21 cellular contexts compared by ENCODE assay signal in the genomic region with DNA sequence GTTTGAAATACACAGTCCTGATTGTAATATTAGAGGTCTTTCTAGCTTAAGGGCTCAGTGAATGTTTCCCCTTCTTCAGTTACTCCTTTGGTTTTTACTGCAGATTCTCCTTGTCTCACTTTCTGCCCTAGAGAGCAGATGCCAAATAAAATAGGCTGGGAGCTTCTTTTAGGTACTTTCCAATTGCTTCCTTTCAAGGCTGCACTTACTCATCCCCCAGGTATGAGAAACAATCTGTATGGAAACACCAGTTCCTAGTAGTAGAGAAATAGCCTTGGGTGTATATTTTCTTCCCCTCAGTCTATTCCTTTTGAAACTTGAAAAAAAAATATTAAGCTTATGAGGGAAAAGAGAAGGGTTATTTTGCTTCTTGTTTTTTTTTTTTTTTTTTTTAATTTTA.
"Had no signal": no experiment of that assay in that cellular context is flagged by ENCODE, and none has a peak within 500 bp of the region (broad histone marks: within the 10 kb centered on the region; RNA-seq: fewer than 3 reads in every experiment).

No MANE protein-coding gene starts in this region.

- H3K9me3 Mint-ChIP-seq: activated CD4-positive, alpha-beta memory T cell treated with anti-CD3 and anti-CD28 coated beads, Interleukin-2, amount 10 ng/mL, durations not matched to agents 7 days and 5 days; T-helper 1 cell treated with Interleukin-12 subunit alpha and Interleukin-12 subunit beta and Interleukin-4 antibody, amounts not matched to agents 30 μg/mL and 1 μg/mL, for 36 hours had no signal

- H3K27me3 ChIP-seq: adrenal gland, ovary, sigmoid colon, spleen, stomach, upper lobe of right lung had no signal

- H3K36me3 Mint-ChIP-seq: naive B cell had no signal

- DNase-seq: activated CD4-positive, alpha-beta memory T cell treated with anti-CD3 and anti-CD28 coated beads, Interleukin-2, amount 10 ng/mL, durations not matched to agents 7 days and 5 days; activated CD4-positive, alpha-beta T cell treated with anti-CD3 and anti-CD28 coated beads for 4 hours; activated naive CD4-positive, alpha-beta T cell treated with anti-CD3 and anti-CD28 coated beads, Interleukin-2, amount 50 U/mL, for 16 hours; activated T-cell treated with anti-CD3 and anti-CD28 coated beads, Interleukin-2, amount 50 U/mL, for 24 hours; adrenal gland; central memory CD4-positive, alpha-beta T cell; cortex of kidney; effector CD8-positive, alpha-beta T cell; foreskin melanocyte; naive B cell; ovary; sigmoid colon; spleen; stimulated activated CD4-positive, alpha-beta T cell treated with anti-CD3 and anti-CD28 coated beads, Interleukin-1b, Interleukin-23, amount 100 ng/mL, for 48 hours; stomach; upper lobe of right lung; WERI-Rb-1 had no signal

- H3K27me3 Mint-ChIP-seq: activated CD4-positive, alpha-beta memory T cell treated with anti-CD3 and anti-CD28 coated beads, Interleukin-2, amount 10 ng/mL, durations not matched to agents 7 days and 5 days; activated T-cell treated with anti-CD3 and anti-CD28 coated beads, Interleukin-2, amount 50 U/mL, for 24 hours had no signal

- H3K27ac ChIP-seq: adrenal gland, ovary, sigmoid colon, spleen, stomach, thoracic aorta, upper lobe of right lung, WERI-Rb-1 had no signal

- H3K9me3 ChIP-seq: adrenal gland, ovary, sigmoid colon, spleen, stomach, thoracic aorta, upper lobe of right lung had no signal

- H3K27ac Mint-ChIP-seq: activated CD4-positive, alpha-beta memory T cell treated with anti-CD3 and anti-CD28 coated beads, Interleukin-2, amount 10 ng/mL, durations not matched to agents 7 days and 5 days; activated T-cell treated with anti-CD3 and anti-CD28 coated beads, Interleukin-2, amount 50 U/mL, for 24 hours; naive B cell; T-helper 1 cell treated with Interleukin-12 subunit alpha and Interleukin-12 subunit beta and Interleukin-4 antibody, amounts not matched to agents 30 μg/mL and 1 μg/mL, for 36 hours had no signal

- FAIRE-seq: endothelial cell of umbilical vein had no signal

- H3K4me3 ChIP-seq: adrenal gland, lung, ovary, sigmoid colon, spleen, stomach, thoracic aorta, upper lobe of right lung had no signal

- H3K4me1 ChIP-seq: adrenal gland, spleen, upper lobe of right lung had no signal

- H3K4me3 Mint-ChIP-seq: activated CD4-positive, alpha-beta memory T cell treated with anti-CD3 and anti-CD28 coated beads, Interleukin-2, amount 10 ng/mL, durations not matched to agents 7 days and 5 days; activated T-cell treated with anti-CD3 and anti-CD28 coated beads, Interleukin-2, amount 50 U/mL, for 24 hours; naive B cell; T-helper 1 cell treated with Interleukin-12 subunit alpha and Interleukin-12 subunit beta and Interleukin-4 antibody, amounts not matched to agents 30 μg/mL and 1 μg/mL, for 36 hours had no signal

- H3K4me1 Mint-ChIP-seq: activated CD4-positive, alpha-beta memory T cell treated with anti-CD3 and anti-CD28 coated beads, Interleukin-2, amount 10 ng/mL, durations not matched to agents 7 days and 5 days; naive B cell had no signal

- ATAC-seq: upper lobe of right lung had no signal

- H3K36me3 ChIP-seq: adrenal gland, ovary, sigmoid colon, spleen, stomach, thoracic aorta, upper lobe of right lung, WERI-Rb-1 had no signal
